ENCODE assay signal across 34 cellular contexts in the genomic region with DNA sequence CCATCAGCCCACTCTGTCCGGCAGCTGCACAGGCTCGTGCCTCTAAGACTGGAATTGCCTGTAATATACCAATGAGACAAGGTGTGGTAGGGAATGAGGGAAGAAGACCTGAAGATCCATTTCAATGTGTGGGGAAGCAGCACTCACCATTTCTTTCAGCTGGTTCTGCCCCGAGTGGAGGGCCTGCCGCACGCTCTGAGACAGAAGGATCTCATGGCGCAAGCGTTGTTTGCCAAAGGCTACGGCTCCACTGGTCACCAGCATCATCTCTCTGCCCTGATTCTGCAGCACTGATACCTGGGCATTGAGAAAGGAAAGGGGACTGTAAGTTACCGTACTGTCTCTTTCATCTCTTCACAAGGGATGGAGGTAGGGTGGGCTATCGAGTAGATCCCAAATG.
"Had no signal": no experiment of that assay in that cellular context is flagged by ENCODE, and none has a peak within 500 bp of the region (broad histone marks: within the 10 kb centered on the region; RNA-seq: fewer than 3 reads in every experiment).

No MANE protein-coding gene starts in this region.

- H3K4me1 ChIP-seq: adrenal gland, breast epithelium had no signal

- H3K27me3 ChIP-seq: adrenal gland, body of pancreas, brain microvascular endothelial cell, breast epithelium had no signal

- H3K4me3 ChIP-seq: adrenal gland, body of pancreas, breast epithelium had no signal

- H3K9me3 ChIP-seq: adrenal gland, body of pancreas, breast epithelium had no signal

- H3K27ac ChIP-seq: adrenal gland, body of pancreas, brain microvascular endothelial cell, breast epithelium, VCaP had no signal

- H3K36me3 ChIP-seq: breast epithelium had no signal

- ATAC-seq: activated CD8-positive, alpha-beta T cell treated with anti-CD3 and anti-CD28 coated beads for 36 hours; activated naive CD4-positive, alpha-beta T cell treated with anti-CD3 and anti-CD28 coated beads, Interleukin-2, amount 50 U/mL, for 72 hours; activated T-cell treated with anti-CD3 and anti-CD28 coated beads, Interleukin-2, amount 50 U/mL, for 4 hours; activated T-cell treated with anti-CD3 and anti-CD28 coated beads, Interleukin-2, amount 50 U/mL, for 72 hours; activated T-helper 17 cell treated with anti-CD3 and anti-CD28 coated beads, Interleukin-2, amount 50 U/mL, for 72 hours; body of pancreas had no signal

- FAIRE-seq: astrocyte, TTC549 had no signal

- DNase-seq: activated B cell treated with CpG ODN at 0.5 μM for 24 hours; activated CD4-positive, alpha-beta memory T cell treated with anti-CD3 and anti-CD28 coated beads for 36 hours; activated CD4-positive, alpha-beta T cell treated with anti-CD3 and anti-CD28 coated beads for 4 hours; activated CD4-positive, alpha-beta T cell treated with anti-CD3 and anti-CD28 coated beads, Interleukin-2, amount 10 ng/mL, durations not matched to agents 24 days and 14 days; activated CD4-positive, alpha-beta T cell treated with anti-CD3 and anti-CD28 coated beads, Interleukin-2, amount 50 U/mL, for 1 hour; activated CD4-positive, alpha-beta T cell treated with anti-CD3 and anti-CD28 coated beads, Interleukin-2, amount 50 U/mL, for 4 hours; activated CD4-positive, CD25-positive, alpha-beta regulatory T cell treated with anti-CD3 and anti-CD28 coated beads, Interleukin-2, amount 50 U/mL, for 72 hours; activated CD8-positive, alpha-beta memory T cell treated with anti-CD3 and anti-CD28 coated beads, Interleukin-2, amount 50 U/mL, for 4 hours; activated CD8-positive, alpha-beta T cell treated with anti-CD3 and anti-CD28 coated beads for 36 hours; activated effector memory CD4-positive, alpha-beta T cell treated with anti-CD3 and anti-CD28 coated beads, Interleukin-2, amount 50 U/mL, for 16 hours; activated gamma-delta T cell treated with Interleukin-2 at 50 U/mL for 16 hours; activated naive CD4-positive, alpha-beta T cell; activated naive CD4-positive, alpha-beta T cell treated with anti-CD3 and anti-CD28 coated beads for 36 hours; activated naive CD4-positive, alpha-beta T cell treated with anti-CD3 and anti-CD28 coated beads, Interleukin-2, amount 50 U/mL, for 16 hours; activated naive CD8-positive, alpha-beta T cell treated with anti-CD3 and anti-CD28 coated beads for 36 hours; activated T-cell treated with anti-CD3 and anti-CD28 coated beads for 4 hours; activated T-cell treated with anti-CD3 and anti-CD28 coated beads, Interleukin-2, amount 50 U/mL, for 1 hour; activated T-cell treated with anti-CD3 and anti-CD28 coated beads, Interleukin-2, amount 50 U/mL, for 4 hours; activated T-cell treated with anti-CD3 and anti-CD28 coated beads, Interleukin-2, amount 50 U/mL, for 72 hours; adrenal gland; amniotic stem cell; aorta; body of pancreas; brain microvascular endothelial cell; central memory CD4-positive, alpha-beta T cell; T-helper 1 cell; T-helper 2 cell; T-helper 9 cell had no signal
